ENCODE assay signal across 1 cellular context in genomic region chr1:231485029-231485784, GRCh38.
TF ChIP-seq lines count a peak whose summit lies in the region.

No MANE protein-coding gene starts in this region.

TF ChIP-seq in IMR-90, 13 proteins besides CTCF, POLR2A, EP300 and RAD21 (continued from another document):
- TF ChIP-seq CEBPB (IDR thresholded peaks at IDR 0.05; ENCODE audit: low read depth, low read length) (no peak), NFE2L2 (IDR thresholded peaks at IDR 0.05; ENCODE audit: low read depth, low read length) (no peak)
